ENCODE assay signal across 8 cellular contexts in genomic region chr21:37562920-37563640, GRCh38.
DNase-seq lines count a peak whose midpoint lies in the region; ATAC-seq, FAIRE-seq and TF ChIP-seq lines count a peak whose summit lies in the region.

No MANE protein-coding gene starts in this region.

- H3K36me3 Mint-ChIP-seq in CD8-positive, alpha-beta T cell: peaks cover 4% of the 10 kb centered on the region

- H3K9me3 Mint-ChIP-seq in CD8-positive, alpha-beta T cell: peaks cover 9% of the 10 kb centered on the region

- peak overlapping the region; percentile 99 for H3K27ac ChIP-seq in CD8-positive, alpha-beta T cell (ENCODE audit: low read depth, low read length)
- H3K27ac ChIP-seq in adrenal gland (peak overlapping the region; percentile 89 to 97 (median 95)), keratinocyte (ENCODE audit: control insufficient read depth, insufficient read depth, low read length) (peak overlapping the region; percentile 83), tibial nerve (peak overlapping the region; percentile 85 to 96 (median 89))

- peaks cover 17% of the 10 kb centered on the region for H3K4me1 Mint-ChIP-seq in CD8-positive, alpha-beta T cell (ENCODE audit: low read depth)

- H3K9ac ChIP-seq in keratinocyte (ENCODE audit: control insufficient read depth, extremely low read depth, insufficient read depth, low read length): peak overlapping the region; percentile 76

- no peak for TF ChIP-seq POLR2A in adrenal gland (IDR thresholded peaks at IDR 0.05)
- no peak for TF ChIP-seq POLR2A in tibial nerve (IDR thresholded peaks at IDR 0.05)

- H3K9me3 ChIP-seq in CD8-positive, alpha-beta T cell (ENCODE audit: low read length): no peaks in the 10 kb centered on the region
- H3K9me3 ChIP-seq in adrenal gland (replicated peaks in 1 of 3) (no peaks in the 10 kb centered on the region), keratinocyte (ENCODE audit: control insufficient read depth, low read depth, low read length) (no peaks in the 10 kb centered on the region), tibial nerve (peaks cover 0 to 3% (median 0%) of the 10 kb centered on the region in 4 donors)

- in situ Hi-C loops in GM13977 (cut with MboI; ENCODE audit: low pct_unique_long_range_greater_than_20kb, low sequenced_read_pairs, unreplicated experiment): no loop called here

- H3K4me3 Mint-ChIP-seq in CD8-positive, alpha-beta T cell: peak overlapping the region; percentile 99

- H3K79me2 ChIP-seq in keratinocyte (ENCODE audit: control insufficient read depth, insufficient read depth, low read length): no peaks in the 10 kb centered on the region

- no peaks in the 10 kb centered on the region for H3K36me3 ChIP-seq in CD8-positive, alpha-beta T cell (ENCODE audit: insufficient read depth, low read length)
- H3K36me3 ChIP-seq in adrenal gland (replicated peaks in 1 of 2) (no peaks in the 10 kb centered on the region), keratinocyte (ENCODE audit: control insufficient read depth in 2 of 2, extremely low read depth in 1 of 2, insufficient read depth in 2 of 2, low read length in 2 of 2) (no peaks in the 10 kb centered on the region), tibial nerve (no peaks in the 10 kb centered on the region)

- peaks cover 3% of the 10 kb centered on the region for H3K27me3 Mint-ChIP-seq in CD8-positive, alpha-beta T cell (ENCODE audit: low read depth)

- peak in 1 of 7 experiments; percentile 7 for DNase-seq in CD8-positive, alpha-beta T cell
- peak; percentile 26 for DNase-seq in HPDE6-E6E7 (ENCODE audit: extremely low spot score)
- peak; percentile 34 to 69 (median 55) for DNase-seq in adrenal gland
- DNase-seq in keratinocyte (ENCODE audit: low read depth, low spot score): no peak
- peak in 1 of 2 donors; percentile 21 for DNase-seq in tibial nerve (ENCODE audit: low spot score in 2 of 2)
- DNase-seq in GM13977 (ENCODE audit: low spot score): no peak

- peak overlapping the region; percentile 100 for H3K27ac Mint-ChIP-seq in CD8-positive, alpha-beta T cell

- no peaks in the 10 kb centered on the region for H3K27me3 ChIP-seq in CD8-positive, alpha-beta T cell (ENCODE audit: insufficient read depth, low read length)
- H3K27me3 ChIP-seq in adrenal gland: no peaks in the 10 kb centered on the region
- H3K27me3 ChIP-seq in keratinocyte (ENCODE audit: control insufficient read depth, extremely low read depth, insufficient read depth, low read length): no peaks in the 10 kb centered on the region
- H3K27me3 ChIP-seq in tibial nerve: no peaks in the 10 kb centered on the region

- TF ChIP-seq CTCF in CD8-positive, alpha-beta T cell (IDR thresholded peaks at IDR 0.05): no peak
- TF ChIP-seq CTCF in adrenal gland (IDR thresholded peaks at IDR 0.05) (no peak), keratinocyte (optimal IDR thresholded peaks at IDR 0.05 in 1 of 3, IDR thresholded peaks at IDR 0.05 in 1 of 3, conservative IDR thresholded peaks at IDR 0.05 in 1 of 3; ENCODE audit: extremely low read depth in 1 of 3, insufficient read depth in 2 of 3, low read length in 3 of 3) (no peak), tibial nerve (IDR thresholded peaks at IDR 0.05) (no peak), GM13977 (IDR thresholded peaks at IDR 0.05; ENCODE audit: extremely low read depth, insufficient read depth, missing control alignments) (no peak)

- peak overlapping the region; percentile 75 for H3K4me2 ChIP-seq in keratinocyte (ENCODE audit: control insufficient read depth, extremely low read depth, insufficient read depth, low read depth, low read length)

- no peak for ATAC-seq in CD8-positive, alpha-beta T cell
- peak; percentile 16 for ATAC-seq in GM19395 (IDR thresholded peaks at IDR 0.05; ENCODE audit: unreplicated experiment)
- no peak for ATAC-seq in HG02763 (IDR thresholded peaks at IDR 0.05; ENCODE audit: unreplicated experiment)

- no peaks in the 10 kb centered on the region for H3K9me1 ChIP-seq in keratinocyte (ENCODE audit: control insufficient read depth, extremely low read depth, insufficient read depth, low read length)

- peak overlapping the region; percentile 96 for H3K4me3 ChIP-seq in CD8-positive, alpha-beta T cell (ENCODE audit: low read depth, low read length)
- peak overlapping the region; percentile 46 to 83 (median 76) for H3K4me3 ChIP-seq in adrenal gland
- H3K4me3 ChIP-seq in keratinocyte (ENCODE audit: control insufficient read depth in 2 of 3, extremely low read depth in 1 of 3, insufficient read depth in 2 of 3, low read depth in 1 of 3, low read length in 3 of 3): peak overlapping the region; percentile 61 to 79 (median 72)
- peak overlapping the region; percentile 75 to 95 (median 78) for H3K4me3 ChIP-seq in tibial nerve

- FAIRE-seq in keratinocyte (lab: Jason Lieb, UNC): no peak

- POLR2A ChIA-PET in CD8-positive, alpha-beta T cell (lab: Charles Lee): interaction anchor here (0.6 to 2.1 kb wide), 14 partner anchors 8 to 597 kb away, joined by 3 to 22 read pairs (median 4); partner anchors contain the start of genes DYRK1A, HLCS and VPS26C

- peak overlapping the region; percentile 90 for H2AFZ ChIP-seq in keratinocyte (ENCODE audit: control insufficient read depth, low read length)

- TF ChIP-seq EP300 in tibial nerve (IDR thresholded peaks at IDR 0.05): no peak

- H3K4me1 ChIP-seq in CD8-positive, alpha-beta T cell (ENCODE audit: insufficient read depth, low read length): peaks cover 15% of the 10 kb centered on the region
- H3K4me1 ChIP-seq in adrenal gland (replicated peaks in 1 of 2) (peaks cover 4 to 18% of the 10 kb centered on the region in 2 donors), keratinocyte (ENCODE audit: control insufficient read depth, extremely low read depth, insufficient read depth, low read length) (peaks cover 17% of the 10 kb centered on the region), tibial nerve (peaks cover 0 to 16% (median 8%) of the 10 kb centered on the region in 4 donors)

- CTCF ChIA-PET in CD8-positive, alpha-beta T cell (lab: Charles Lee): interaction anchor here (0.8 to 1.9 kb wide), 8 partner anchors 8 to 231 kb away, joined by 3 to 5 read pairs (median 3); no protein-coding TSS in a partner anchor

- 48 to 57% (median 54%) methylated on average over 17 to 22 of the region's 22 CpGs for WGBS in adrenal gland, 4 donors
- WGBS in tibial nerve, 2 donors: 60 to 65% methylated on average over 20 of the region's 22 CpGs

- dilution Hi-C loops in keratinocyte (cut with MboI; ENCODE audit: extremely low pct_ligation_motif_present, low sequenced_read_pairs): no loop called here

- intact Hi-C loops in CD8-positive, alpha-beta T cell (cut with DNase I, micrococcal nuclease): loop anchor here (1.0 to 10.0 kb wide), 9 partner anchors 66 to 1619 kb away; partner anchors contain the start of genes HLCS (in 2 of the 2), DOP1B (in 1 of the 2), PIGP (in 1 of the 2) and PSMG1 (in 1 of the 2)
- intact Hi-C loops in adrenal gland (cut with DNase I): no loop called here

- no peaks in the 10 kb centered on the region for H4K20me1 ChIP-seq in keratinocyte (ENCODE audit: control insufficient read depth, extremely low read depth, insufficient read depth, low read length)

Comparison
In these comparisons a context has a peak if more than half of its experiments do, and no peak if none do; other contexts are left out.
1. DNase-seq: peak in HPDE6-E6E7 (single experiment) and adrenal gland (7 of 7); none in keratinocyte (single experiment) and GM13977 (single experiment).
2. intact Hi-C loops: an anchor here in CD8-positive, alpha-beta T cell (1.0 to 10.0 kb wide); none called in adrenal gland.
3. Peak in every context shown above with its lines, with median percentiles within 50 percentile points of each other: H3K27ac ChIP-seq and H3K4me3 ChIP-seq.